ENCODE assay signal across 8 cellular contexts in genomic region chr14:77376771-77377501, GRCh38. TPM values are rescaled to one million over a fixed set of nuclear protein-coding genes. Genes with fewer than 3 reads are reported as not detected.
DNase-seq lines count a peak whose midpoint lies in the region; ATAC-seq and TF ChIP-seq lines count a peak whose summit lies in the region.

Gene SAMD15, plus strand, starts transcription at chr14:77377379. Its CDS starts 40 bp downstream, at chr14:77377419.
A gene with protein sequence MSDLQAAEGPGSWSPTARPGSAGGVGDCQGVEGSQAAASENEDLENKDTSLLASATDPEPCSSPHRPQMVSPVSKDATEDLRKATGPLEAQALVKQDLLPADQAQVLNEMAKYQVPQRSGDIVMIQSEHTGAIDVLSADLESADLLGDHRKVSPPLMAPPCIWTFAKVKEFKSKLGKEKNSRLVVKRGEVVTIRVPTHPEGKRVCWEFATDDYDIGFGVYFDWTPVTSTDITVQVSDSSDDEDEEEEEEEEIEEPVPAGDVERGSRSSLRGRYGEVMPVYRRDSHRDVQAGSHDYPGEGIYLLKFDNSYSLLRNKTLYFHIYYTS (minus strand): TSS chr14:77377094. CDS start chr14:77377053, 41 bp downstream.

- H3K27me3 ChIP-seq in CD4-positive, alpha-beta T cell (ENCODE audit: control insufficient read depth, insufficient read depth, low read length): no peaks in the 10 kb centered on the region

- H3K9me3 Mint-ChIP-seq in CD4-positive, alpha-beta T cell: no peaks in the 10 kb centered on the region
- H3K9me3 Mint-ChIP-seq in activated CD4-positive, alpha-beta memory T cell treated with anti-CD3 and anti-CD28 coated beads for 36 hours: no peaks in the 10 kb centered on the region

- peak; percentile 96 for ATAC-seq in CD4-positive, alpha-beta T cell (ENCODE audit: poor library complexity)
- ATAC-seq in GM19351 (IDR thresholded peaks at IDR 0.05; ENCODE audit: unreplicated experiment): peak; percentile 84
- ATAC-seq in HG03520 (IDR thresholded peaks at IDR 0.05; ENCODE audit: unreplicated experiment): peak; percentile 90

- peak within 1 kb of the TSS; percentile 67 for H3K27ac ChIP-seq in CD4-positive, alpha-beta T cell (ENCODE audit: low read depth, low read length)

- no peaks in the 10 kb centered on the region for H3K9me3 ChIP-seq in CD4-positive, alpha-beta T cell (ENCODE audit: control insufficient read depth, low read length)

- no peaks in the 10 kb centered on the region for H3K27me3 Mint-ChIP-seq in CD4-positive, alpha-beta T cell
- no peaks in the 10 kb centered on the region for H3K27me3 Mint-ChIP-seq in activated CD4-positive, alpha-beta memory T cell treated with anti-CD3 and anti-CD28 coated beads for 36 hours

- H3K4me1 Mint-ChIP-seq in CD4-positive, alpha-beta T cell (ENCODE audit: low read depth): peaks cover 41% of the 10 kb centered on the region
- H3K4me1 Mint-ChIP-seq in activated CD4-positive, alpha-beta memory T cell treated with anti-CD3 and anti-CD28 coated beads for 36 hours (ENCODE audit: low read depth): peaks cover 42% of the 10 kb centered on the region

- H3K27ac Mint-ChIP-seq in CD4-positive, alpha-beta T cell: peak within 1 kb of the TSS; percentile 74
- H3K27ac Mint-ChIP-seq in activated CD4-positive, alpha-beta memory T cell treated with anti-CD3 and anti-CD28 coated beads for 36 hours: peak within 1 kb of the TSS; percentile 82

- H3K4me3 Mint-ChIP-seq in CD4-positive, alpha-beta T cell: peak within 1 kb of the TSS; percentile 95
- peak within 1 kb of the TSS; percentile 92 for H3K4me3 Mint-ChIP-seq in activated CD4-positive, alpha-beta memory T cell treated with anti-CD3 and anti-CD28 coated beads for 36 hours

- intact Hi-C loops in CD4-positive, alpha-beta T cell (cut with DNase I, micrococcal nuclease): loop anchor here (1.0 to 10.0 kb wide), 8 partner anchors 56 to 565 kb away; partner anchors contain the start of genes VIPAS39 (in 2 of the 2), ALKBH1 (in 1 of the 2), ANGEL1 (in 1 of the 2) and CIPC (in 1 of the 2)
- intact Hi-C loops in activated CD4-positive, alpha-beta memory T cell treated with anti-CD3 and anti-CD28 coated beads for 36 hours (cut with micrococcal nuclease): loop anchor here (1.0 to 10.0 kb wide), 5 partner anchors 56 to 358 kb away; partner anchors contain the start of genes ALKBH1, CIPC, GSTZ1 and SLIRP

- POLR2A ChIA-PET in CD4-positive, alpha-beta T cell (lab: Charles Lee): interaction anchor here (0.7 to 1.9 kb wide), 10 partner anchors 11 to 564 kb away, joined by 3 to 30 read pairs (median 4); partner anchors contain the start of genes AHSA1, ALKBH1, ANGEL1 and GSTZ1
- POLR2A ChIA-PET in activated CD4-positive, alpha-beta memory T cell treated with anti-CD3 and anti-CD28 coated beads for 36 hours (lab: Charles Lee): interaction anchor here (0.6 to 1.8 kb wide), 7 partner anchors 56 to 332 kb away, joined by 3 to 14 read pairs (median 4); partner anchors contain the start of genes AHSA1, GSTZ1, POMT2 and VIPAS39

- no peak for TF ChIP-seq CTCF in CD4-positive, alpha-beta T cell (IDR thresholded peaks at IDR 0.05)

- peaks cover 7% of the 10 kb centered on the region for H3K36me3 Mint-ChIP-seq in CD4-positive, alpha-beta T cell (ENCODE audit: low read depth)
- peaks cover 20% of the 10 kb centered on the region for H3K36me3 Mint-ChIP-seq in activated CD4-positive, alpha-beta memory T cell treated with anti-CD3 and anti-CD28 coated beads for 36 hours

- DNase-seq in CD4-positive, alpha-beta T cell: peak; percentile 61 to 82 (median 76)
- DNase-seq in NCI-H526 treated with DMSO at 0.1 percent for 48 hours (lab: John Stamatoyannopoulos, UW): peak; percentile 90
- peak; percentile 88 for DNase-seq in activated CD4-positive, alpha-beta memory T cell treated with anti-CD3 and anti-CD28 coated beads for 36 hours
- peak; percentile 81 for DNase-seq in effector CD4-positive, alpha-beta T cell
- DNase-seq in lung microvascular endothelial cell (ENCODE audit: low read depth in 2 of 2): peak; percentile 88
- DNase-seq in stimulated activated CD4-positive, alpha-beta T cell treated with anti-CD3 and anti-CD28 coated beads, TNF-alpha, amount 100 ng/mL, for 4 hours (ENCODE audit: low read depth in 3 of 3): peak; percentile 58 to 72 (median 70)

- CTCF ChIA-PET in CD4-positive, alpha-beta T cell (lab: Charles Lee): interaction anchor here (1.0 to 1.9 kb wide), 3 partner anchors 56 to 277 kb away, joined by 4 to 6 read pairs (median 4); partner anchors contain the start of genes GSTZ1 and POMT2
- CTCF ChIA-PET in activated CD4-positive, alpha-beta memory T cell treated with anti-CD3 and anti-CD28 coated beads for 36 hours (lab: Charles Lee): interaction anchor here (0.6 to 1.5 kb wide), 14 partner anchors 18 to 331 kb away, joined by 3 to 9 read pairs (median 3); partner anchors contain the start of genes GSTZ1, POMT2 and VIPAS39

RNA-seq across cellular contexts. Expression of gene SAMD15, which starts in this region (rescaled TPM):
- under 1 TPM in 1 of 2 experiments, not detected in 1; 0.34 TPM for total RNA-seq in CD4-positive, alpha-beta T cell
- total RNA-seq in activated CD4-positive, alpha-beta memory T cell treated with anti-CD3 and anti-CD28 coated beads for 36 hours: under 1 TPM in 1 of 2 experiments, not detected in 1; 0.38 TPM
- total RNA-seq in lung microvascular endothelial cell: 0.40 and 0.44 TPM in 2 replicates

RNA-seq across cellular contexts. Expression of the second gene that starts in this region (rescaled TPM):
- 1 to 10 TPM; 4.9 to 5.1 TPM for total RNA-seq in CD4-positive, alpha-beta T cell
- 10 to 100 TPM; 26.9 to 27.8 TPM for total RNA-seq in activated CD4-positive, alpha-beta memory T cell treated with anti-CD3 and anti-CD28 coated beads for 36 hours
- 7.0 and 9.7 TPM in 2 replicates for total RNA-seq in lung microvascular endothelial cell

Comparison
In these comparisons a context has a peak if more than half of its experiments do, and no peak if none do; other contexts are left out.
1. Peak in every context shown above with its lines: DNase-seq, ATAC-seq and H3K27ac ChIP-seq.